2 cellular contexts compared by ENCODE assay signal in the genomic region with DNA sequence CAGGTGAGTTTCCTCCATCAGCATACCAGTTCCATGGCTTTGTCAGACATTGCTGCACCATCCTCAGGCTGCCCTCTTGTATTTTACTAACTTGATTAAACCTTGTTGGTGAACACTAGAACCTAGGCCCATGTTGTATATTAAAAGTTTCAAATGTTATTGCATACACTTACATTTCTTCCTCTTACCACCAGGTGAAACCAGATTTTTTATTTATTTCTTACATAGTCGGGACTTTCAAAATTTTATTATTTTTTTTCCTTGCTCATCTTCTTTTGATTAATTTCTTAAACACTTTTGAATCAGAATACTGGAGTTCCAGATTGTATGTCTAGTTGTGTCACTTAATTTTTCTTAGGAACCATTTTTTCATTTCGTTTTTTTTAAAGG.
TF ChIP-seq lines count a peak whose summit lies in the region.

No MANE protein-coding gene starts in this region.

TF ChIP-seq in SK-N-SH, 30 proteins besides CTCF, POLR2A, EP300 and RAD21 (continued from another document):
- TF ChIP-seq USF1 (IDR thresholded peaks at IDR 0.05; ENCODE audit: borderline replicate concordance, low read depth): no peak
- TF ChIP-seq TEAD4 (IDR thresholded peaks at IDR 0.05; ENCODE audit: borderline replicate concordance, insufficient read depth): no peak
- TF ChIP-seq, protein P1, sequence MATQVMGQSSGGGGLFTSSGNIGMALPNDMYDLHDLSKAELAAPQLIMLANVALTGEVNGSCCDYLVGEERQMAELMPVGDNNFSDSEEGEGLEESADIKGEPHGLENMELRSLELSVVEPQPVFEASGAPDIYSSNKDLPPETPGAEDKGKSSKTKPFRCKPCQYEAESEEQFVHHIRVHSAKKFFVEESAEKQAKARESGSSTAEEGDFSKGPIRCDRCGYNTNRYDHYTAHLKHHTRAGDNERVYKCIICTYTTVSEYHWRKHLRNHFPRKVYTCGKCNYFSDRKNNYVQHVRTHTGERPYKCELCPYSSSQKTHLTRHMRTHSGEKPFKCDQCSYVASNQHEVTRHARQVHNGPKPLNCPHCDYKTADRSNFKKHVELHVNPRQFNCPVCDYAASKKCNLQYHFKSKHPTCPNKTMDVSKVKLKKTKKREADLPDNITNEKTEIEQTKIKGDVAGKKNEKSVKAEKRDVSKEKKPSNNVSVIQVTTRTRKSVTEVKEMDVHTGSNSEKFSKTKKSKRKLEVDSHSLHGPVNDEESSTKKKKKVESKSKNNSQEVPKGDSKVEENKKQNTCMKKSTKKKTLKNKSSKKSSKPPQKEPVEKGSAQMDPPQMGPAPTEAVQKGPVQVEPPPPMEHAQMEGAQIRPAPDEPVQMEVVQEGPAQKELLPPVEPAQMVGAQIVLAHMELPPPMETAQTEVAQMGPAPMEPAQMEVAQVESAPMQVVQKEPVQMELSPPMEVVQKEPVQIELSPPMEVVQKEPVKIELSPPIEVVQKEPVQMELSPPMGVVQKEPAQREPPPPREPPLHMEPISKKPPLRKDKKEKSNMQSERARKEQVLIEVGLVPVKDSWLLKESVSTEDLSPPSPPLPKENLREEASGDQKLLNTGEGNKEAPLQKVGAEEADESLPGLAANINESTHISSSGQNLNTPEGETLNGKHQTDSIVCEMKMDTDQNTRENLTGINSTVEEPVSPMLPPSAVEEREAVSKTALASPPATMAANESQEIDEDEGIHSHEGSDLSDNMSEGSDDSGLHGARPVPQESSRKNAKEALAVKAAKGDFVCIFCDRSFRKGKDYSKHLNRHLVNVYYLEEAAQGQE (IDR thresholded peaks at IDR 0.05; ENCODE audit: low read depth, low read length): no peak
TF ChIP-seq in SK-N-SH: peak in this region for 0.

TF ChIP-seq in SK-N-SH treated with all-trans-retinoic acid at 6 μM for 48 hours, 23 proteins besides CTCF, POLR2A, EP300 and RAD21 (continued from another document):
- TF ChIP-seq, protein P2, sequence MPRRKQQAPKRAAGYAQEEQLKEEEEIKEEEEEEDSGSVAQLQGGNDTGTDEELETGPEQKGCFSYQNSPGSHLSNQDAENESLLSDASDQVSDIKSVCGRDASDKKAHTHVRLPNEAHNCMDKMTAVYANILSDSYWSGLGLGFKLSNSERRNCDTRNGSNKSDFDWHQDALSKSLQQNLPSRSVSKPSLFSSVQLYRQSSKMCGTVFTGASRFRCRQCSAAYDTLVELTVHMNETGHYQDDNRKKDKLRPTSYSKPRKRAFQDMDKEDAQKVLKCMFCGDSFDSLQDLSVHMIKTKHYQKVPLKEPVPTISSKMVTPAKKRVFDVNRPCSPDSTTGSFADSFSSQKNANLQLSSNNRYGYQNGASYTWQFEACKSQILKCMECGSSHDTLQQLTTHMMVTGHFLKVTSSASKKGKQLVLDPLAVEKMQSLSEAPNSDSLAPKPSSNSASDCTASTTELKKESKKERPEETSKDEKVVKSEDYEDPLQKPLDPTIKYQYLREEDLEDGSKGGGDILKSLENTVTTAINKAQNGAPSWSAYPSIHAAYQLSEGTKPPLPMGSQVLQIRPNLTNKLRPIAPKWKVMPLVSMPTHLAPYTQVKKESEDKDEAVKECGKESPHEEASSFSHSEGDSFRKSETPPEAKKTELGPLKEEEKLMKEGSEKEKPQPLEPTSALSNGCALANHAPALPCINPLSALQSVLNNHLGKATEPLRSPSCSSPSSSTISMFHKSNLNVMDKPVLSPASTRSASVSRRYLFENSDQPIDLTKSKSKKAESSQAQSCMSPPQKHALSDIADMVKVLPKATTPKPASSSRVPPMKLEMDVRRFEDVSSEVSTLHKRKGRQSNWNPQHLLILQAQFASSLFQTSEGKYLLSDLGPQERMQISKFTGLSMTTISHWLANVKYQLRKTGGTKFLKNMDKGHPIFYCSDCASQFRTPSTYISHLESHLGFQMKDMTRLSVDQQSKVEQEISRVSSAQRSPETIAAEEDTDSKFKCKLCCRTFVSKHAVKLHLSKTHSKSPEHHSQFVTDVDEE (CRISPR knock-in tag; IDR thresholded peaks at IDR 0.05): no peak
- TF ChIP-seq CREB5 (CRISPR knock-in tag; IDR thresholded peaks at IDR 0.05; ENCODE audit: low read depth) (no peak), CSDC2 (CRISPR knock-in tag; IDR thresholded peaks at IDR 0.05) (no peak), CSRNP3 (CRISPR knock-in tag; IDR thresholded peaks at IDR 0.05) (no peak), TCF4 (CRISPR knock-in tag; IDR thresholded peaks at IDR 0.05; ENCODE audit: borderline replicate concordance) (no peak), SNAI2 (CRISPR knock-in tag; IDR thresholded peaks at IDR 0.05) (no peak), ESRRG (CRISPR knock-in tag; IDR thresholded peaks at IDR 0.05) (no peak), BACH2 (CRISPR knock-in tag; IDR thresholded peaks at IDR 0.05; ENCODE audit: borderline replicate concordance) (no peak), ARNTL (CRISPR knock-in tag; IDR thresholded peaks at IDR 0.05; ENCODE audit: borderline replicate concordance, low read depth) (no peak), ZNF8 (CRISPR knock-in tag; IDR thresholded peaks at IDR 0.05) (no peak), ZFP3 (CRISPR knock-in tag; IDR thresholded peaks at IDR 0.05) (no peak), ZNF565 (CRISPR knock-in tag; conservative IDR thresholded peaks at IDR 0.05; ENCODE audit: low read depth) (no peak), ZNF70 (CRISPR knock-in tag; IDR thresholded peaks at IDR 0.05) (no peak)
- TF ChIP-seq, protein P3, sequence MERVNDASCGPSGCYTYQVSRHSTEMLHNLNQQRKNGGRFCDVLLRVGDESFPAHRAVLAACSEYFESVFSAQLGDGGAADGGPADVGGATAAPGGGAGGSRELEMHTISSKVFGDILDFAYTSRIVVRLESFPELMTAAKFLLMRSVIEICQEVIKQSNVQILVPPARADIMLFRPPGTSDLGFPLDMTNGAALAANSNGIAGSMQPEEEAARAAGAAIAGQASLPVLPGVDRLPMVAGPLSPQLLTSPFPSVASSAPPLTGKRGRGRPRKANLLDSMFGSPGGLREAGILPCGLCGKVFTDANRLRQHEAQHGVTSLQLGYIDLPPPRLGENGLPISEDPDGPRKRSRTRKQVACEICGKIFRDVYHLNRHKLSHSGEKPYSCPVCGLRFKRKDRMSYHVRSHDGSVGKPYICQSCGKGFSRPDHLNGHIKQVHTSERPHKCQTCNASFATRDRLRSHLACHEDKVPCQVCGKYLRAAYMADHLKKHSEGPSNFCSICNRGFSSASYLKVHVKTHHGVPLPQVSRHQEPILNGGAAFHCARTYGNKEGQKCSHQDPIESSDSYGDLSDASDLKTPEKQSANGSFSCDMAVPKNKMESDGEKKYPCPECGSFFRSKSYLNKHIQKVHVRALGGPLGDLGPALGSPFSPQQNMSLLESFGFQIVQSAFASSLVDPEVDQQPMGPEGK (CRISPR knock-in tag; IDR thresholded peaks at IDR 0.05; ENCODE audit: borderline replicate concordance): no peak
